ENCODE assay signal across 8 cellular contexts in genomic region chr17:45315583-45316270, GRCh38. TPM values are rescaled to one million over a fixed set of nuclear protein-coding genes. Genes with fewer than 3 reads are reported as not detected.
DNase-seq lines count a peak whose midpoint lies in the region; ATAC-seq and TF ChIP-seq lines count a peak whose summit lies in the region.

No MANE protein-coding gene starts in this region.

- H3K27ac Mint-ChIP-seq in central memory CD8-positive, alpha-beta T cell (ENCODE audit: low read depth), result peak overlapping the region; percentile 94
- peak overlapping the region; percentile 72 to 99 (median 94) for H3K27ac Mint-ChIP-seq in naive B cell

- H3K9me3 Mint-ChIP-seq in central memory CD8-positive, alpha-beta T cell, result no peaks in the 10 kb centered on the region
- no peaks in the 10 kb centered on the region for H3K9me3 Mint-ChIP-seq in naive B cell

- ATAC-seq in central memory CD8-positive, alpha-beta T cell (replicated peaks; ENCODE audit: extremely low read depth, poor library complexity, severe bottlenecking), result no peak
- ATAC-seq in naive B cell (ENCODE audit: low read depth in 2 of 2), result no peak
- no peak for ATAC-seq in GM21423 (IDR thresholded peaks at IDR 0.05; ENCODE audit: unreplicated experiment)
- no peak for ATAC-seq in GM19455 (IDR thresholded peaks at IDR 0.05; ENCODE audit: unreplicated experiment)

- H3K4me1 Mint-ChIP-seq in central memory CD8-positive, alpha-beta T cell, result peaks cover 84% of the 10 kb centered on the region
- peaks cover 51 to 71% (median 63%) of the 10 kb centered on the region in 3 donors for H3K4me1 Mint-ChIP-seq in naive B cell

- H3K27me3 Mint-ChIP-seq in central memory CD8-positive, alpha-beta T cell, result no peaks in the 10 kb centered on the region
- H3K27me3 Mint-ChIP-seq in naive B cell, result no peaks in the 10 kb centered on the region

- H3K4me3 ChIP-seq in AG10803 (ENCODE audit: low read length) (peak overlapping the region; percentile 90), LNCaP clone FGC (ENCODE audit: low read depth, low read length) (peak overlapping the region; percentile 79)

- DNase-seq in AG10803 (ENCODE audit: low read depth), result no peak
- no peak for DNase-seq in LNCaP clone FGC (ENCODE audit: low read depth)
- no peak for DNase-seq in central memory CD8-positive, alpha-beta T cell (ENCODE audit: low spot score in 2 of 2)
- no peak for DNase-seq in naive B cell
- no peak for DNase-seq in amygdala (lab: John Stamatoyannopoulos, UW)
- DNase-seq in MV-4-11 (lab: John Stamatoyannopoulos, UW), result no peak

- H3K36me3 Mint-ChIP-seq in central memory CD8-positive, alpha-beta T cell (ENCODE audit: insufficient read depth), result peaks cover 9% of the 10 kb centered on the region
- peaks cover 0 to 7% of the 10 kb centered on the region in 2 donors for H3K36me3 Mint-ChIP-seq in naive B cell

- TF ChIP-seq CTCF in AG10803 (conservative IDR thresholded peaks at IDR 0.05; ENCODE audit: low read length) (no peak), LNCaP clone FGC (IDR thresholded peaks at IDR 0.05; ENCODE audit: control insufficient read depth, extremely low read depth, insufficient read depth) (no peak)

- peak overlapping the region; percentile 93 for H3K4me3 Mint-ChIP-seq in central memory CD8-positive, alpha-beta T cell
- H3K4me3 Mint-ChIP-seq in naive B cell, result peak overlapping the region; percentile 82 to 98 (median 91)

RNA-seq across cellular contexts. Expression of gene MAP3K14, which starts 1.1 kb away (rescaled TPM):
- 10 to 100 TPM; 13.3 to 38.9 (median 19.1) TPM for polyA plus RNA-seq in naive B cell (ENCODE audit: low read depth in 6 of 6)

RNA-seq across cellular contexts. Expression of gene SPATA32, which starts 53.8 kb away (rescaled TPM):
- 1 to 10 TPM in 1 of 6 donors, under 1 TPM in 4, not detected in 1; 0.16 to 4.6 (median 0.31) TPM for polyA plus RNA-seq in naive B cell (ENCODE audit: low read depth in 6 of 6)
